In genomic region chrX:118974088-118974907, GRCh38 we compare ENCODE assay signal across 8 cellular contexts. TPM values are rescaled to one million over a fixed set of nuclear protein-coding genes. Genes with fewer than 3 reads are reported as not detected.
DNase-seq lines count a peak whose midpoint lies in the region; ATAC-seq lines count a peak whose summit lies in the region.

LONRF3 (plus strand) TSS chrX:118974618; CDS start chrX:118974781, 163 bp downstream.

- intact Hi-C loops in left colon (cut with DNase I, micrococcal nuclease), result no loop called here

- DNase-seq in DMS53 (lab: John Stamatoyannopoulos, UW) (peak; percentile 77), M059J (ENCODE audit: low read depth) (peak; percentile 81), cerebellar nuclear complex (lab: John Stamatoyannopoulos, UW) (peak; percentile 32 to 56), left colon (peak; percentile 76 to 79), NCI-H2171 treated with DMSO at 0.1 percent for 48 hours (lab: John Stamatoyannopoulos, UW) (no peak)
- peak; percentile 61 for DNase-seq in activated CD4-positive, alpha-beta T cell treated with anti-CD3 and anti-CD28 coated beads for 1 hour
- DNase-seq in stimulated activated CD4-positive, alpha-beta T cell treated with anti-CD3 and anti-CD28 coated beads, Interleukin-12 subunit alpha, Interleukin-12 subunit beta, amount 100 ng/mL, for 48 hours (ENCODE audit: low read depth in 2 of 3, low spot score in 1 of 3), result peak in 2 of 3 donors; percentile 19 to 51

- ATAC-seq in left colon, result peak; percentile 50
- no peak for ATAC-seq in HG03045 (IDR thresholded peaks at IDR 0.05; ENCODE audit: unreplicated experiment)

RNA-seq across cellular contexts. Expression of gene LONRF3, which starts in this region (rescaled TPM):
- total RNA-seq in M059J (2014; rRNA removed; shearing (Covaris generic)), result 5.6 and 8.7 TPM in 2 replicates
- 10 to 100 TPM; 10.8 to 11.1 TPM for total RNA-seq in left colon
